Comparison of ENCODE assay signal across 20 cellular contexts in genomic region chr5:131787736-131788135, GRCh38.
"Had no signal": no experiment of that assay in that cellular context is flagged by ENCODE, and none has a peak within 500 bp of the region (broad histone marks: within the 10 kb centered on the region; RNA-seq: fewer than 3 reads in every experiment).

No MANE protein-coding gene starts in this region.

- H3K36me3 ChIP-seq: gastroesophageal sphincter, neural progenitor cell, pancreas had no signal

- H3K36me3 Mint-ChIP-seq: natural killer cell had no signal

- H3K9ac ChIP-seq: neural progenitor cell had no signal

- H3K27me3 Mint-ChIP-seq: type B pancreatic cell had no signal

- H3K27ac Mint-ChIP-seq: mesothelial cell of epicardium, neural progenitor cell, type B pancreatic cell had no signal

- H3K27me3 ChIP-seq: dorsolateral prefrontal cortex, gastroesophageal sphincter, neural progenitor cell, pancreas had no signal

- H3K4me2 ChIP-seq: neural progenitor cell had no signal

- DNase-seq: dorsolateral prefrontal cortex; effector CD8-positive, alpha-beta T cell; glutamatergic neuron; islet precursor cell; mammary epithelial cell; natural killer cell; occipital lobe; pancreas; right cardiac atrium; stimulated activated CD4-positive, alpha-beta T cell treated with anti-CD3 and anti-CD28 coated beads, Interleukin-12 subunit alpha, Interleukin-12 subunit beta, amount 100 ng/mL, for 4 hours; stimulated activated naive CD4-positive, alpha-beta T cell treated with Interleukin-2 at 50 U/mL for 16 hours had no signal

- FAIRE-seq: endometrium, pancreas, small intestine, urothelium cell line had no signal

- ATAC-seq: esophagus mucosa, gastroesophageal sphincter, natural killer cell, right cardiac atrium had no signal

- H2AFZ ChIP-seq: neural progenitor cell had no signal

- H3K9me3 Mint-ChIP-seq: natural killer cell had no signal

- H3K4me3 Mint-ChIP-seq: mesothelial cell of epicardium, natural killer cell, neural progenitor cell, type B pancreatic cell had no signal

- H3K27ac ChIP-seq: coronary artery, gastroesophageal sphincter, neural progenitor cell, pancreas had no signal

- H3K9me3 ChIP-seq: gastroesophageal sphincter, pancreas had no signal

- H3K4me3 ChIP-seq: coronary artery, dorsolateral prefrontal cortex, gastroesophageal sphincter, neural progenitor cell, pancreas had no signal
